ENCODE assay signal across 1 cellular context in the genomic region with DNA sequence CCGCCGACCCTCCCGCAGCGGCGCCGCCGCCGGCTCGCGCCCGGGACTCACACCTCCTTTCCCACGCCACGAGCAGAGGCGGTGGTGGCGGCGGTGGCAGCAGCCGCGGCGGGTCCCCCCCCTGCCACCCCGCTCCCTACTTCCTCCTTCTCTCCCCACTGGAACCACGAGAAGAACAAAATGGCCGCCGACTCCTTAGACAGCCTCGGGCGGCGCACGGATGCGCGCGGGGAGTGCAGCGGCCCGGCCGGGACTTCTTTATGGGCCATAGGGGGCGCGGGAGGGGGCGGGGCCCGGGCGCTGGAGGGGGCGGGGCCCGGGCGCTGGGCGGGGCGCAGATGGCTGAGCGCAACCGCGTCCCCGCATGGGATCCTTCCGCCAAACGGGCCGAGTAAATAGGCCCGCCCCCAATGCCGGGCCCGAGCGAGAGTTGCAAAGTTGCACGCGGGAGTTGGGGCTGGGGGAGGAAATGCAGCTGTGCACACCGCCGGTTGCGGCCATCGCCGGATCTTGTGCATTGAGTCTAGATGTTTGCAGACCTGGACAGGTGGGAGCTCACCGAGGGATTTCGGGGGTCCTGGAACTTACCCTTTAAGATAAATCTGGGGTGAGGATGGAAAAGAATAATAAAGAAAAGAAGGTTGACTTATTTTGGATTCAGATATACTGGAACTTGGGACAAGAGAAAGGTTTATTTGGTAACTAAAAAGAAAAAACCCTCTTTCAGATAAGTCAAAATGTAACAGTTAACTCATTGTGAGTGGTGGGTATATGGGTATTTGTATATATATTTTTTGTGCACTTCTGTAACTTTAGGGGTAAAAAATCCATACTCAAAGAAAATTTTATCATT.
TF ChIP-seq lines count a peak whose summit lies in the region.

Gene PPP1CC, minus strand, starts transcription at position 174 of the 853 bp plus-strand sequence. CDS start 184 bp downstream, outside the sequence.

TF ChIP-seq in K562, 482 proteins besides CTCF, POLR2A, EP300 and RAD21 (continued from another document and continues in another):
- TF ChIP-seq ZNF280B (CRISPR knock-in tag; IDR thresholded peaks at IDR 0.05) (no peak), MYC (IDR thresholded peaks at IDR 0.05; ENCODE audit: low read depth, low read length) (peak; percentile 93), MYC (CRISPR knock-in tag; IDR thresholded peaks at IDR 0.05; ENCODE audit: borderline replicate concordance, low read depth) (no peak), ID3 (CRISPR knock-in tag; IDR thresholded peaks at IDR 0.05) (no peak), ID3 (tag; IDR thresholded peaks at IDR 0.05) (no peak), NCOA6 (IDR thresholded peaks at IDR 0.05) (no peak), MCM2 (IDR thresholded peaks at IDR 0.05; ENCODE audit: low read depth) (no peak), ZNF232 (CRISPR knock-in tag; IDR thresholded peaks at IDR 0.05) (no peak), TRIM24 (IDR thresholded peaks at IDR 0.05) (no peak), MAX (CRISPR knock-in tag; IDR thresholded peaks at IDR 0.05) (peak; percentile 61), KLF10 (CRISPR knock-in tag; IDR thresholded peaks at IDR 0.05) (no peak), MTA3 (IDR thresholded peaks at IDR 0.05; ENCODE audit: borderline replicate concordance) (no peak), ZKSCAN3 (CRISPR knock-in tag; IDR thresholded peaks at IDR 0.05) (no peak), SETDB1 (IDR thresholded peaks at IDR 0.05; ENCODE audit: low read length) (no peak), POLR3A (IDR thresholded peaks at IDR 0.05; ENCODE audit: borderline replicate concordance, extremely low read depth, insufficient read depth, insufficient read length) (no peak), ZNF436 (CRISPR knock-in tag; IDR thresholded peaks at IDR 0.05) (no peak), HNRNPK (IDR thresholded peaks at IDR 0.05; ENCODE audit: low read depth, low read length, poor library complexity, severe bottlenecking) (no peak), HCFC1 (IDR thresholded peaks at IDR 0.05; ENCODE audit: low read depth, low read length) (no peak), SP2 (IDR thresholded peaks at IDR 0.05; ENCODE audit: extremely low read depth, low read depth, low read length, poor library complexity, severe bottlenecking) (no peak), FOXK2 (conservative IDR thresholded peaks at IDR 0.05 in 1 of 2, IDR thresholded peaks at IDR 0.05 in 1 of 2; ENCODE audit: low read depth in 2 of 2) (no peak), ZBTB8A (IDR thresholded peaks at IDR 0.05; ENCODE audit: partially characterized antibody) (no peak), PBX2 (CRISPR knock-in tag; IDR thresholded peaks at IDR 0.05; ENCODE audit: low read depth) (no peak), PBX2 (tag; conservative IDR thresholded peaks at IDR 0.05; ENCODE audit: low read depth) (no peak), XRCC5 (IDR thresholded peaks at IDR 0.05; ENCODE audit: low read depth, low read length) (0 out of 2 replicates have a peak, but pooled peaks have one; percentile 20), KDM4B (IDR thresholded peaks at IDR 0.05; ENCODE audit: borderline replicate concordance in 2 of 2, low read depth in 1 of 2) (peak in 1 of 2 experiments; percentile 82; a peak in 1 of 4 replicates), IRF9 (tag; IDR thresholded peaks at IDR 0.05) (no peak), GTF2F1 (IDR thresholded peaks at IDR 0.05; ENCODE audit: low read depth, low read length) (no peak), GABPA (tag; conservative IDR thresholded peaks at IDR 0.05; ENCODE audit: low read depth) (0 out of 2 replicates have a peak, but pooled peaks have one; percentile 17), HNRNPL (IDR thresholded peaks at IDR 0.05; ENCODE audit: low read depth, low read length) (0 out of 2 replicates have a peak, but pooled peaks have one; percentile 44), RBM14 (IDR thresholded peaks at IDR 0.05; ENCODE audit: borderline replicate concordance, insufficient read depth, low read depth, low read length) (no peak), RCOR1 (IDR thresholded peaks at IDR 0.05; ENCODE audit: borderline replicate concordance in 1 of 2, low read depth in 2 of 2, low read length in 2 of 2) (0 out of 4 replicates have a peak, but pooled peaks of 1 of the 2 experiments have one; percentile 19), DPF2 (IDR thresholded peaks at IDR 0.05) (no peak; the same call in 1 of the 2 replicates), KDM5B (IDR thresholded peaks at IDR 0.05; ENCODE audit: insufficient replicate concordance, low read depth, low read length) (peak; percentile 89), ETS2 (tag; IDR thresholded peaks at IDR 0.05; ENCODE audit: borderline replicate concordance, poor library complexity, severe bottlenecking) (no peak), TGIF2 (CRISPR knock-in tag; IDR thresholded peaks at IDR 0.05) (no peak), PURB (CRISPR knock-in tag; IDR thresholded peaks at IDR 0.05; ENCODE audit: low read depth) (no peak), CHD4 (IDR thresholded peaks at IDR 0.05; ENCODE audit: insufficient read depth, insufficient replicate concordance, low read depth, low read length, poor library complexity, severe bottlenecking) (no peak), SREBF1 (IDR thresholded peaks at IDR 0.05; ENCODE audit: borderline replicate concordance, low read depth, low read length) (no peak), NCOA2 (IDR thresholded peaks at IDR 0.05; ENCODE audit: partially characterized antibody in 2 of 2) (no peak), ARID2 (IDR thresholded peaks at IDR 0.05) (peak; percentile 23; the same call in 1 of the 2 replicates), ZNF354B (CRISPR knock-in tag; IDR thresholded peaks at IDR 0.05) (no peak), MAFG (tag; conservative IDR thresholded peaks at IDR 0.05) (no peak), TCF3 (CRISPR knock-in tag; IDR thresholded peaks at IDR 0.05) (no peak), HDGF (IDR thresholded peaks at IDR 0.05) (no peak), ZBTB9 (CRISPR knock-in tag; IDR thresholded peaks at IDR 0.05) (no peak), ZKSCAN1 (IDR thresholded peaks at IDR 0.05; ENCODE audit: low read depth, low read length) (0 out of 2 replicates have a peak, but pooled peaks have one; percentile 26), ZNF12 (CRISPR knock-in tag; IDR thresholded peaks at IDR 0.05) (no peak), ZNF717 (CRISPR knock-in tag; IDR thresholded peaks at IDR 0.05) (no peak)
- TF ChIP-seq, protein P1, sequence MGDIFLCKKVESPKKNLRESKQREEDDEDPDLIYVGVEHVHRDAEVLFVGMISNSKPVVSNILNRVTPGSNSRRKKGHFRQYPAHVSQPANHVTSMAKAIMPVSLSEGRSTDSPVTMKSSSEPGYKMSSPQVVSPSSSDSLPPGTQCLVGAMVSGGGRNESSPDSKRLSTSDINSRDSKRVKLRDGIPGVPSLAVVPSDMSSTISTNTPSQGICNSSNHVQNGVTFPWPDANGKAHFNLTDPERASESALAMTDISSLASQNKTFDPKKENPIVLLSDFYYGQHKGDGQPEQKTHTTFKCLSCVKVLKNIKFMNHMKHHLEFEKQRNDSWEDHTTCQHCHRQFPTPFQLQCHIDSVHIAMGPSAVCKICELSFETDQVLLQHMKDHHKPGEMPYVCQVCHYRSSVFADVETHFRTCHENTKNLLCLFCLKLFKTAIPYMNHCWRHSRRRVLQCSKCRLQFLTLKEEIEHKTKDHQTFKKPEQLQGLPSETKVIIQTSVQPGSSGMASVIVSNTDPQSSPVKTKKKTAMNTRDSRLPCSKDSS (IDR thresholded peaks at IDR 0.05; ENCODE audit: low read depth, partially characterized antibody) = no peak
- TF ChIP-seq, protein P2, sequence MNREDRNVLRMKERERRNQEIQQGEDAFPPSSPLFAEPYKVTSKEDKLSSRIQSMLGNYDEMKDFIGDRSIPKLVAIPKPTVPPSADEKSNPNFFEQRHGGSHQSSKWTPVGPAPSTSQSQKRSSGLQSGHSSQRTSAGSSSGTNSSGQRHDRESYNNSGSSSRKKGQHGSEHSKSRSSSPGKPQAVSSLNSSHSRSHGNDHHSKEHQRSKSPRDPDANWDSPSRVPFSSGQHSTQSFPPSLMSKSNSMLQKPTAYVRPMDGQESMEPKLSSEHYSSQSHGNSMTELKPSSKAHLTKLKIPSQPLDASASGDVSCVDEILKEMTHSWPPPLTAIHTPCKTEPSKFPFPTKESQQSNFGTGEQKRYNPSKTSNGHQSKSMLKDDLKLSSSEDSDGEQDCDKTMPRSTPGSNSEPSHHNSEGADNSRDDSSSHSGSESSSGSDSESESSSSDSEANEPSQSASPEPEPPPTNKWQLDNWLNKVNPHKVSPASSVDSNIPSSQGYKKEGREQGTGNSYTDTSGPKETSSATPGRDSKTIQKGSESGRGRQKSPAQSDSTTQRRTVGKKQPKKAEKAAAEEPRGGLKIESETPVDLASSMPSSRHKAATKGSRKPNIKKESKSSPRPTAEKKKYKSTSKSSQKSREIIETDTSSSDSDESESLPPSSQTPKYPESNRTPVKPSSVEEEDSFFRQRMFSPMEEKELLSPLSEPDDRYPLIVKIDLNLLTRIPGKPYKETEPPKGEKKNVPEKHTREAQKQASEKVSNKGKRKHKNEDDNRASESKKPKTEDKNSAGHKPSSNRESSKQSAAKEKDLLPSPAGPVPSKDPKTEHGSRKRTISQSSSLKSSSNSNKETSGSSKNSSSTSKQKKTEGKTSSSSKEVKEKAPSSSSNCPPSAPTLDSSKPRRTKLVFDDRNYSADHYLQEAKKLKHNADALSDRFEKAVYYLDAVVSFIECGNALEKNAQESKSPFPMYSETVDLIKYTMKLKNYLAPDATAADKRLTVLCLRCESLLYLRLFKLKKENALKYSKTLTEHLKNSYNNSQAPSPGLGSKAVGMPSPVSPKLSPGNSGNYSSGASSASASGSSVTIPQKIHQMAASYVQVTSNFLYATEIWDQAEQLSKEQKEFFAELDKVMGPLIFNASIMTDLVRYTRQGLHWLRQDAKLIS (CRISPR knock-in tag; IDR thresholded peaks at IDR 0.05) = 0 out of 2 replicates have a peak, but pooled peaks have one; percentile 62
- TF ChIP-seq, protein P3, sequence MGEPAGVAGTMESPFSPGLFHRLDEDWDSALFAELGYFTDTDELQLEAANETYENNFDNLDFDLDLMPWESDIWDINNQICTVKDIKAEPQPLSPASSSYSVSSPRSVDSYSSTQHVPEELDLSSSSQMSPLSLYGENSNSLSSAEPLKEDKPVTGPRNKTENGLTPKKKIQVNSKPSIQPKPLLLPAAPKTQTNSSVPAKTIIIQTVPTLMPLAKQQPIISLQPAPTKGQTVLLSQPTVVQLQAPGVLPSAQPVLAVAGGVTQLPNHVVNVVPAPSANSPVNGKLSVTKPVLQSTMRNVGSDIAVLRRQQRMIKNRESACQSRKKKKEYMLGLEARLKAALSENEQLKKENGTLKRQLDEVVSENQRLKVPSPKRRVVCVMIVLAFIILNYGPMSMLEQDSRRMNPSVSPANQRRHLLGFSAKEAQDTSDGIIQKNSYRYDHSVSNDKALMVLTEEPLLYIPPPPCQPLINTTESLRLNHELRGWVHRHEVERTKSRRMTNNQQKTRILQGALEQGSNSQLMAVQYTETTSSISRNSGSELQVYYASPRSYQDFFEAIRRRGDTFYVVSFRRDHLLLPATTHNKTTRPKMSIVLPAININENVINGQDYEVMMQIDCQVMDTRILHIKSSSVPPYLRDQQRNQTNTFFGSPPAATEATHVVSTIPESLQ (CRISPR knock-in tag; IDR thresholded peaks at IDR 0.05) = no peak
